In the genomic region with DNA sequence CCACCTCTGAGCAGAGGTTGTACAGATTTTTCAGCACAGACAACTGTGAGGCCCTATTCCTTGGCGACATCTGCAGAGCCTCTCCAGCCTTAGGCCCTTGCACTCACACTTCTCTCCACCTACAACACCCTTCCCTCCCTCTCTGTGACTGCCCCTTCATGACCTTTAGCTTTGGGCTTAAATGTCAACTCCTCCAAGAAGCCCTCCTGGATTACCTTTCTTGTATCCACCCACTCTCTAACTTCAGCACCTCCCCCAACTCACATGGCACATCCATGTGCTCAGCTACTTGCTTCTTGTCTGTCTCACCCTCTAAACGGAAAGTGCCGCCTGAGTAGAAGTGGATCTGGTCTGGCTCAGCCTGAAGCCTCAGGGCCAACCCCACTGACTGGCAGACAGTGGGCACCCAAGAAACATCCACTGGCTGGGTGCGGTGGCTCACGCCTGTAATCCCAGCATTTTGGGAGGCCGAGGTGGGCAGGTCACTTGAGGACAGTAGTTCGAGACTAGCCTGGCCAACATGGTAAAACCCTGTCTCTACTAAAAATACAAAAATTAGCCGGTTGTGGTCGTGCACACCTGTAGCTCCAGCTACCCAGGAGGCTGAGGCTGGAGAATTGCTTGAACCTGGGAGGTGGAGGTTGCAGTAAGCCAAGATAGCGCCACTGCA, we compare ENCODE assay signal across 4 cellular contexts.
TF ChIP-seq lines count a peak whose summit lies in the region.

No MANE protein-coding gene starts in this region.

TF ChIP-seq in A549, 52 proteins besides CTCF, POLR2A, EP300 and RAD21:
- TF ChIP-seq ZFP36 (IDR thresholded peaks at IDR 0.05; ENCODE audit: borderline replicate concordance, partially characterized antibody), result peak; percentile 94
- TF ChIP-seq, protein P1, sequence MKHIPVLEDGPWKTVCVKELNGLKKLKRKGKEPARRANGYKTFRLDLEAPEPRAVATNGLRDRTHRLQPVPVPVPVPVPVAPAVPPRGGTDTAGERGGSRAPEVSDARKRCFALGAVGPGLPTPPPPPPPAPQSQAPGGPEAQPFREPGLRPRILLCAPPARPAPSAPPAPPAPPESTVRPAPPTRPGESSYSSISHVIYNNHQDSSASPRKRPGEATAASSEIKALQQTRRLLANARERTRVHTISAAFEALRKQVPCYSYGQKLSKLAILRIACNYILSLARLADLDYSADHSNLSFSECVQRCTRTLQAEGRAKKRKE (CRISPR knock-in tag; IDR thresholded peaks at IDR 0.05; ENCODE audit: low read depth), result no peak
- TF ChIP-seq SMC3 (IDR thresholded peaks at IDR 0.05), result no peak
- TF ChIP-seq SREBF2 (IDR thresholded peaks at IDR 0.05), result no peak
TF ChIP-seq in A549: peak in this region for 1.

TF ChIP-seq in HEK293, 187 proteins besides CTCF, POLR2A, EP300 and RAD21:
- no peak for TF ChIP-seq ZFP37 (tag by site-specific recombination; IDR thresholded peaks at IDR 0.05)
- peak; percentile 66 for TF ChIP-seq SCRT2 (tag by site-specific recombination; IDR thresholded peaks at IDR 0.05)
- TF ChIP-seq, protein P2, sequence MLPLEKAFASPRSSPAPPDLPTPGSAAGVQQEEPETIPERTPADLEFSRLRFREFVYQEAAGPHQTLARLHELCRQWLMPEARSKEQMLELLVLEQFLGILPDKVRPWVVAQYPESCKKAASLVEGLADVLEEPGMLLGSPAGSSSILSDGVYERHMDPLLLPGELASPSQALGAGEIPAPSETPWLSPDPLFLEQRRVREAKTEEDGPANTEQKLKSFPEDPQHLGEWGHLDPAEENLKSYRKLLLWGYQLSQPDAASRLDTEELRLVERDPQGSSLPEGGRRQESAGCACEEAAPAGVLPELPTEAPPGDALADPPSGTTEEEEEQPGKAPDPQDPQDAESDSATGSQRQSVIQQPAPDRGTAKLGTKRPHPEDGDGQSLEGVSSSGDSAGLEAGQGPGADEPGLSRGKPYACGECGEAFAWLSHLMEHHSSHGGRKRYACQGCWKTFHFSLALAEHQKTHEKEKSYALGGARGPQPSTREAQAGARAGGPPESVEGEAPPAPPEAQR (tag by site-specific recombination; IDR thresholded peaks at IDR 0.05), result no peak

TF ChIP-seq in H1, 55 proteins besides CTCF, POLR2A, EP300 and RAD21:
- no peak for TF ChIP-seq ASH2L (IDR thresholded peaks at IDR 0.05; ENCODE audit: low read length)
- no peak for TF ChIP-seq SUZ12 (IDR thresholded peaks at IDR 0.05; ENCODE audit: low read length)
- TF ChIP-seq JUND (IDR thresholded peaks at IDR 0.05; ENCODE audit: low read length), result no peak

TF ChIP-seq in GM12891, 5 proteins besides CTCF, POLR2A, EP300 and RAD21:
- TF ChIP-seq SPI1 (IDR thresholded peaks at IDR 0.05; ENCODE audit: low read depth, low read length), result no peak
- TF ChIP-seq PAX5 (IDR thresholded peaks at IDR 0.05; ENCODE audit: insufficient read depth, low read length, severe bottlenecking), result no peak
- no peak for TF ChIP-seq POU2F2 (IDR thresholded peaks at IDR 0.05; ENCODE audit: low read depth, low read length)
- TF ChIP-seq TAF1 (IDR thresholded peaks at IDR 0.05; ENCODE audit: low read depth, low read length), result no peak
- no peak for TF ChIP-seq POLR2AphosphoS5 (IDR thresholded peaks at IDR 0.05; ENCODE audit: low read depth, low read length)
TF ChIP-seq in GM12891: peak in this region for 0.
